1 cellular context compared by ENCODE assay signal in genomic region chr5:94853122-94853521, GRCh38.
TF ChIP-seq lines count a peak whose summit lies in the region.

No MANE protein-coding gene starts in this region.

TF ChIP-seq in GM23338, 12 proteins besides CTCF, POLR2A, EP300 and RAD21 (continued from another document):
- TF ChIP-seq REST (IDR thresholded peaks at IDR 0.05; ENCODE audit: unreplicated experiment): no peak
- no peak for TF ChIP-seq ZNF331 (CRISPR knock-in tag; IDR thresholded peaks at IDR 0.05; ENCODE audit: low read depth)
- no peak for TF ChIP-seq ZNF114 (CRISPR knock-in tag; IDR thresholded peaks at IDR 0.05)
- no peak for TF ChIP-seq STAT1 (IDR thresholded peaks at IDR 0.05; ENCODE audit: unreplicated experiment)
- TF ChIP-seq EZH2phosphoT487 (IDR thresholded peaks at IDR 0.05; ENCODE audit: unreplicated experiment): no peak
- TF ChIP-seq JUNB (IDR thresholded peaks at IDR 0.05; ENCODE audit: unreplicated experiment): no peak
- TF ChIP-seq EZH2 (IDR thresholded peaks at IDR 0.05; ENCODE audit: low read depth, unreplicated experiment): no peak
- TF ChIP-seq NANOG (IDR thresholded peaks at IDR 0.05; ENCODE audit: borderline replicate concordance): no peak
- TF ChIP-seq CREB1 (CRISPR knock-in tag; IDR thresholded peaks at IDR 0.05; ENCODE audit: low read depth): no peak
- TF ChIP-seq ZNF462 (CRISPR knock-in tag; IDR thresholded peaks at IDR 0.05): no peak
